21 cellular contexts compared by ENCODE assay signal in genomic region chr1:54863267-54863665, GRCh38.
"Had no signal": no experiment of that assay in that cellular context is flagged by ENCODE, and none has a peak within 500 bp of the region (broad histone marks: within the 10 kb centered on the region; RNA-seq: fewer than 3 reads in every experiment).

No MANE protein-coding gene starts in this region.

- H3K9me3 Mint-ChIP-seq: activated naive CD4-positive, alpha-beta T cell treated with anti-CD3 and anti-CD28 coated beads, Interleukin-2, amount 50 U/mL, for 72 hours; endodermal cell; memory B cell; stimulated activated effector memory CD8-positive, alpha-beta T cell treated with anti-CD3 and anti-CD28 coated beads, Interleukin-12 subunit alpha, Interleukin-12 subunit beta, amount 100 ng/mL, for 72 hours; stimulated activated naive CD8-positive, alpha-beta T cell treated with anti-CD3 and anti-CD28 coated beads, Interleukin-15, amount 100 ng/mL, for 72 hours had no signal

- H3K4me1 ChIP-seq: breast epithelium, gastroesophageal sphincter, tibial nerve, uterus had no signal

- H3K36me3 ChIP-seq: breast epithelium, uterus had no signal

- DNase-seq: activated CD4-positive, alpha-beta T cell treated with anti-CD3 and anti-CD28 coated beads for 1 hour; activated CD4-positive, alpha-beta T cell treated with anti-CD3 and anti-CD28 coated beads, Interleukin-2, amount 50 U/mL, for 1 hour; activated CD8-positive, alpha-beta T cell treated with anti-CD3 and anti-CD28 coated beads, Interleukin-2, amount 10 ng/mL, durations not matched to agents 7 days and 5 days; amniotic stem cell; cerebellar nuclear complex; cortex of kidney; endodermal cell; heart right ventricle; left colon; small intestine; stimulated activated CD4-positive, alpha-beta T cell treated with anti-CD3 and anti-CD28 coated beads, Interleukin-2, amount 100 ng/mL, for 24 hours; stimulated activated naive CD8-positive, alpha-beta T cell treated with anti-CD3 and anti-CD28 coated beads, Interleukin-15, amount 100 ng/mL, for 72 hours; uterus had no signal

- H3K4me3 ChIP-seq: breast epithelium, gastroesophageal sphincter, heart right ventricle, tibial nerve, uterus had no signal

- H3K4me1 Mint-ChIP-seq: stimulated activated naive CD8-positive, alpha-beta T cell treated with anti-CD3 and anti-CD28 coated beads, Interleukin-15, amount 100 ng/mL, for 72 hours had no signal

- FAIRE-seq: keratinocyte, small intestine had no signal

- H3K4me3 Mint-ChIP-seq: activated CD8-positive, alpha-beta T cell treated with anti-CD3 and anti-CD28 coated beads, Interleukin-2, amount 10 ng/mL, durations not matched to agents 7 days and 5 days; endodermal cell; memory B cell; stimulated activated effector memory CD8-positive, alpha-beta T cell treated with anti-CD3 and anti-CD28 coated beads, Interleukin-12 subunit alpha, Interleukin-12 subunit beta, amount 100 ng/mL, for 72 hours; stimulated activated naive CD8-positive, alpha-beta T cell treated with anti-CD3 and anti-CD28 coated beads, Interleukin-15, amount 100 ng/mL, for 72 hours had no signal

- H3K27me3 Mint-ChIP-seq: memory B cell; stimulated activated naive CD8-positive, alpha-beta T cell treated with anti-CD3 and anti-CD28 coated beads, Interleukin-15, amount 100 ng/mL, for 72 hours had no signal

- H3K9me3 ChIP-seq: breast epithelium, gastroesophageal sphincter, heart right ventricle, tibial nerve, uterus had no signal

- H3K27ac ChIP-seq: breast epithelium, epithelial cell of prostate, gastroesophageal sphincter, heart right ventricle, tibial nerve, uterus had no signal

- H3K27ac Mint-ChIP-seq: activated CD8-positive, alpha-beta T cell treated with anti-CD3 and anti-CD28 coated beads, Interleukin-2, amount 10 ng/mL, durations not matched to agents 7 days and 5 days; endodermal cell; memory B cell; stimulated activated naive CD8-positive, alpha-beta T cell treated with anti-CD3 and anti-CD28 coated beads, Interleukin-15, amount 100 ng/mL, for 72 hours had no signal
